Comparison of ENCODE assay signal across 10 cellular contexts in the genomic region with DNA sequence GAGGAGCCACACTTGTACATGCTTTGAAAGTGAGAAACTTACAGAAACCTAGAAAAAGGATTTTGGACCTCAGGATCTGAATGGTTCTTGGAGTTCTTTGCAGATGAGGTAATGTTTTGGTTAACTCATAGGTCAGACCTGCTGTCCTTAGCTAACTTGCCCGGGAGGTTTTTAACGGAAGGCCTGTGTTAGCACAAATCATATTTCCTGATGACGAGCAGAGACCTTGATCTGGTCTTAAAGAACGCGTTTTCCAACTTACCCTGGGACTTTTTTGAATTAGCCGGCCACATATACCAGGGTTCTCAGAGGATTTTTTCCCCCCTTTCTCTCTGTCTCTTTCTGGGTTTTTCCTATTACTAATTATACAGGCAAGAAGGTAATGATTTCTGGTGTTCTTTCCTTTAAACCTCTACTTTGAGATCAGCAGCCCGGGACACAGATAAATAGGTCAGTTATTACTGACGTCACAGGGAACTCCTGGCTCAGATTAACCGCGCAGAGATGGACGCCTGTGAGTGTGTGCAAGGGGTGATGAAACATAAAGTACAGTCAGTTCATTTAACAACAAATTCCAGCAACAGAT.
A peak's percentile ranks its signal among the peaks of the same experiment; 100 is the strongest.
DNase-seq lines count a peak whose midpoint lies in the region; ATAC-seq and TF ChIP-seq lines count a peak whose summit lies in the region.
"Had no signal": no experiment of that assay in that cellular context is flagged by ENCODE, and none has a peak within 500 bp of the region (broad histone marks: within the 10 kb centered on the region; RNA-seq: fewer than 3 reads in every experiment).

No MANE protein-coding gene starts in this region.

- H3K9me3 Mint-ChIP-seq in T-helper 1 cell treated with Interleukin-12 subunit alpha and Interleukin-12 subunit beta and Interleukin-4 antibody, amounts not matched to agents 30 μg/mL and 1 μg/mL, for 36 hours = peaks cover 5% of the 10 kb centered on the region

- TF ChIP-seq CTCF in thoracic aorta (IDR thresholded peaks at IDR 0.05) = no peak

- no peaks in the 10 kb centered on the region for H3K27me3 ChIP-seq in layer of hippocampus (ENCODE audit: control insufficient read depth, insufficient read depth, low read length)
- H3K27me3 ChIP-seq in thoracic aorta (replicated peaks; ENCODE audit: insufficient read depth) = no peaks in the 10 kb centered on the region

- H3K36me3 Mint-ChIP-seq in T-helper 1 cell treated with Interleukin-12 subunit alpha and Interleukin-12 subunit beta and Interleukin-4 antibody, amounts not matched to agents 30 μg/mL and 1 μg/mL, for 36 hours (ENCODE audit: low read depth) = peaks cover 3% of the 10 kb centered on the region

- DNase-seq in T-helper 1 cell = no peak
- peak; percentile 89 for DNase-seq in astrocyte of the hippocampus (ENCODE audit: low read depth, low spot score)
- no peak for DNase-seq in thoracic aorta (ENCODE audit: low spot score)
- DNase-seq in NCI-H1092 treated with DMSO at 0.1 percent for 48 hours (lab: John Stamatoyannopoulos, UW) = no peak
- no peak for DNase-seq in NCI-H69 (lab: John Stamatoyannopoulos, UW)

- H3K36me3 ChIP-seq in thoracic aorta = no peaks in the 10 kb centered on the region

- no peaks in the 10 kb centered on the region for H3K9me3 ChIP-seq in thoracic aorta

- peak; percentile 85 for ATAC-seq in thoracic aorta (ENCODE audit: insufficient number of reproducible peaks, low FRiP score, low read depth)
- ATAC-seq in HG02571 (IDR thresholded peaks at IDR 0.05; ENCODE audit: unreplicated experiment) = no peak

- peak overlapping the region; percentile 2 for H3K27ac Mint-ChIP-seq in T-helper 1 cell treated with Interleukin-12 subunit alpha and Interleukin-12 subunit beta and Interleukin-4 antibody, amounts not matched to agents 30 μg/mL and 1 μg/mL, for 36 hours
- H3K27ac Mint-ChIP-seq: B cell had no signal

- H3K27me3 Mint-ChIP-seq in T-helper 1 cell treated with Interleukin-12 subunit alpha and Interleukin-12 subunit beta and Interleukin-4 antibody, amounts not matched to agents 30 μg/mL and 1 μg/mL, for 36 hours (ENCODE audit: low read depth) = no peaks in the 10 kb centered on the region

- peaks cover 18% of the 10 kb centered on the region for H3K4me1 Mint-ChIP-seq in T-helper 1 cell treated with Interleukin-12 subunit alpha and Interleukin-12 subunit beta and Interleukin-4 antibody, amounts not matched to agents 30 μg/mL and 1 μg/mL, for 36 hours (ENCODE audit: low read depth)

- H3K4me3 Mint-ChIP-seq in T-helper 1 cell treated with Interleukin-12 subunit alpha and Interleukin-12 subunit beta and Interleukin-4 antibody, amounts not matched to agents 30 μg/mL and 1 μg/mL, for 36 hours = no peak overlapping the region
- H3K4me3 Mint-ChIP-seq: B cell had no signal

- H3K27ac ChIP-seq in layer of hippocampus (ENCODE audit: low read depth, low read length) (peak overlapping the region; percentile 13), thoracic aorta (peak overlapping the region; percentile 89 to 95)
- H3K27ac ChIP-seq: SK-N-MC had no signal

- peak overlapping the region; percentile 39 for H3K4me3 ChIP-seq in thoracic aorta
- H3K4me3 ChIP-seq: SK-N-MC had no signal

- H3K4me1 ChIP-seq in thoracic aorta (ENCODE audit: control insufficient read depth in 1 of 2, low read depth in 2 of 2) = peaks cover 16 to 40% of the 10 kb centered on the region in 2 donors
